Comparison of ENCODE assay signal across 12 cellular contexts in the genomic region with DNA sequence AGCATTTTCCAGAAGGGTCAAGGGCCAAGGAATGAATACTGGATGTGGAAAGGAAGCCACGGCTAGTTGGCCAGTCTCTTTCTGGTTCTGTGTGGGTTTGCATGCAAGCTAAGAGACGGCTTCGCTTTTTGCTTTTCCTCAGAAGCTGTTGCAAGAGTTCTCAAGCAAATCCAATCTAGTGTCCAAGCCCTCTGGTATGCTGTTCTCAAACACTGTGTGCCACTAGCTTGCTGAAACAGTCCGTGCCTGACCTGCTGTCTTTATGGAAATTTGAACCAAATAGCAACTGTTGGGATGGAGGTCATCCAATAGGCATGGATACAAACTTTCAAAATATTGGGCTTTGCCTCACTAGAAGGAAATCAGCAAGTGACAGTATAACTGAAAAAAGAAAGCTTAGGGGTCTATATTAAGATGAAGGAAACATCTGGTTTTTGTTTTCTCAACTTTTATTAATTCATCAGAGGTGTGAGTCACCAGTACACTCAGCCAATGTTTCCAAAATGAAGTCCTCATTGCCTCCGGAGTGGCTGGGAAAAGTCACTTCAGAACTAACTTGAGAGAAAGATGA.
A peak's percentile ranks its signal among the peaks of the same experiment; 100 is the strongest.
DNase-seq lines count a peak whose midpoint lies in the region; ATAC-seq and TF ChIP-seq lines count a peak whose summit lies in the region.
"Had no signal": no experiment of that assay in that cellular context is flagged by ENCODE, and none has a peak within 500 bp of the region (broad histone marks: within the 10 kb centered on the region; RNA-seq: fewer than 3 reads in every experiment).

No MANE protein-coding gene starts in this region.

- H3K27ac Mint-ChIP-seq in type B pancreatic cell, result no peak overlapping the region

- no peaks in the 10 kb centered on the region for H3K79me2 ChIP-seq in osteoblast (ENCODE audit: insufficient read depth, low read length)

- H3K27ac ChIP-seq in AG04450 (ENCODE audit: low read depth, low read length) (peak overlapping the region; percentile 80), osteoblast (ENCODE audit: low read depth, low read length) (peak overlapping the region; percentile 73)
- H3K27ac ChIP-seq: foreskin keratinocyte had no signal

- H3K4me1 Mint-ChIP-seq in type B pancreatic cell (ENCODE audit: unreplicated experiment), result no peaks in the 10 kb centered on the region

- peak overlapping the region; percentile 64 for H3K4me2 ChIP-seq in osteoblast (ENCODE audit: insufficient read depth, low read length)

- no peaks in the 10 kb centered on the region for H3K9me3 ChIP-seq in AG04450 (ENCODE audit: control insufficient read depth, insufficient read depth, low read length)
- no peaks in the 10 kb centered on the region for H3K9me3 ChIP-seq in osteoblast (ENCODE audit: low read depth, low read length)

- no peaks in the 10 kb centered on the region for H4K20me1 ChIP-seq in osteoblast (ENCODE audit: insufficient read depth, low read length)

- H3K36me3 Mint-ChIP-seq in type B pancreatic cell, result no peaks in the 10 kb centered on the region

- H2AFZ ChIP-seq in osteoblast (ENCODE audit: low read length), result peak overlapping the region; percentile 54

- H3K4me3 ChIP-seq in AG04450 (ENCODE audit: low read depth, low read length) (peak overlapping the region; percentile 31), osteoblast (ENCODE audit: insufficient read depth, low read length) (no peak overlapping the region)

- ATAC-seq in GM18511 (IDR thresholded peaks at IDR 0.05; ENCODE audit: unreplicated experiment), result no peak
- ATAC-seq: foreskin keratinocyte had no signal

- H3K4me3 Mint-ChIP-seq in type B pancreatic cell, result no peak overlapping the region

- CTCF ChIA-PET in AG04450 (lab: Charles Lee), result interaction anchor here (0.6 to 2.2 kb wide), 4 partner anchors 27 to 213 kb away, joined by 3 to 10 read pairs (median 3); no protein-coding TSS in a partner anchor

- H3K9me3 Mint-ChIP-seq in type B pancreatic cell, result no peaks in the 10 kb centered on the region

- TF ChIP-seq CTCF in AG04450 (IDR thresholded peaks at IDR 0.05; ENCODE audit: low read depth, low read length), result no peak
- TF ChIP-seq CTCF in osteoblast (IDR thresholded peaks at IDR 0.05; ENCODE audit: extremely low read depth, low read depth, low read length), result no peak
- no peak for TF ChIP-seq CTCF in type B pancreatic cell (conservative IDR thresholded peaks at IDR 0.05)

- peak; percentile 51 for DNase-seq in AG04450 (ENCODE audit: low read depth, low spot score)
- DNase-seq in RPMI7951 (ENCODE audit: low read depth), result peak; percentile 70
- peak; percentile 97 for DNase-seq in fibroblast of peridontal ligament (ENCODE audit: extremely low read depth)
- DNase-seq in osteoblast (ENCODE audit: insufficient read length, low spot score, missing footprints), result no peak
- no peak for DNase-seq in type B pancreatic cell (ENCODE audit: extremely low spot score, unreplicated experiment)
- DNase-seq in NCI-H1436 treated with DMSO at 0.1 percent for 48 hours (lab: John Stamatoyannopoulos, UW), result no peak
- DNase-seq in GOT3 (lab: John Stamatoyannopoulos, UW), result no peak
- DNase-seq: AML-193; foreskin keratinocyte; SIG-M5; stimulated activated CD4-positive, alpha-beta T cell treated with anti-CD3 and anti-CD28 coated beads, Interleukin-2, amount 100 ng/mL, for 24 hours had no signal

- H3K27me3 Mint-ChIP-seq in type B pancreatic cell, result no peaks in the 10 kb centered on the region

- no peaks in the 10 kb centered on the region for H3K36me3 ChIP-seq in osteoblast (ENCODE audit: insufficient read depth, low read length)

- POLR2A ChIA-PET in AG04450 (lab: Yijun Ruan, JAX), result interaction anchor here (0.7 to 1.7 kb wide), 2 partner anchors 9 to 78 kb away, joined by 3 to 5 read pairs; no protein-coding TSS in a partner anchor

- peaks cover 11% of the 10 kb centered on the region for H3K4me1 ChIP-seq in osteoblast (ENCODE audit: insufficient read depth, low read length)
- H3K4me1 ChIP-seq: foreskin keratinocyte had no signal

- H3K27me3 ChIP-seq in AG04450 (ENCODE audit: control insufficient read depth, insufficient read depth, low read length) (no peaks in the 10 kb centered on the region), osteoblast (ENCODE audit: insufficient read depth, low read length) (no peaks in the 10 kb centered on the region)
- H3K27me3 ChIP-seq: foreskin keratinocyte had no signal

Comparison
In these comparisons a context has a peak if more than half of its experiments do, and no peak if none do; other contexts are left out.
1. DNase-seq: peak in AG04450 (single experiment), RPMI7951 (single experiment) and fibroblast of peridontal ligament (single experiment); none in osteoblast (single experiment), type B pancreatic cell (single experiment), NCI-H1436 treated with DMSO at 0.1 percent for 48 hours (single experiment) and GOT3 (single experiment).